Comparison of ENCODE assay signal across 24 cellular contexts in genomic region chr15:92273732-92274131, GRCh38.
"Had no signal": no experiment of that assay in that cellular context is flagged by ENCODE, and none has a peak within 500 bp of the region (broad histone marks: within the 10 kb centered on the region; RNA-seq: fewer than 3 reads in every experiment).

No MANE protein-coding gene starts in this region.

- ATAC-seq: activated CD4-positive, alpha-beta T cell treated with anti-CD3 and anti-CD28 coated beads for 36 hours; activated T-helper 17 cell treated with anti-CD3 and anti-CD28 coated beads, Interleukin-2, amount 50 U/mL, for 72 hours; PC-3 had no signal

- DNase-seq: activated CD4-positive, alpha-beta memory T cell treated with anti-CD3 and anti-CD28 coated beads, Interleukin-2, amount 10 ng/mL, durations not matched to agents 7 days and 5 days; activated CD4-positive, alpha-beta T cell treated with anti-CD3 and anti-CD28 coated beads for 36 hours; activated CD4-positive, alpha-beta T cell treated with anti-CD3 and anti-CD28 coated beads, Interleukin-2, amount 50 U/mL, for 1 hour; activated gamma-delta T cell treated with Interleukin-2 at 50 U/mL for 16 hours; activated naive CD4-positive, alpha-beta T cell treated with anti-CD3 and anti-CD28 coated beads, Interleukin-2, amount 10 ng/mL, durations not matched to agents 7 days and 5 days; activated naive CD8-positive, alpha-beta T cell treated with anti-CD3 and anti-CD28 coated beads for 36 hours; activated T-cell treated with anti-CD3 and anti-CD28 coated beads for 4 hours; activated T-cell treated with anti-CD3 and anti-CD28 coated beads, Interleukin-2, amount 50 U/mL, for 48 hours; brain microvascular endothelial cell; MG63; MV-4-11; NCI-H1105; NCI-H146; NCI-H187 treated with DMSO at 0.1 percent for 48 hours; NCI-H2081 treated with DMSO at 0.1 percent for 48 hours; NCI-H446; NCI-H526 treated with DMSO at 0.1 percent for 48 hours; NCI-H82; PC-3; SHP77; T-helper 1 cell; WERI-Rb-1 had no signal

- H3K4me3 ChIP-seq: cardiac muscle cell, MG63 had no signal
